15 cellular contexts compared by ENCODE assay signal in the genomic region with DNA sequence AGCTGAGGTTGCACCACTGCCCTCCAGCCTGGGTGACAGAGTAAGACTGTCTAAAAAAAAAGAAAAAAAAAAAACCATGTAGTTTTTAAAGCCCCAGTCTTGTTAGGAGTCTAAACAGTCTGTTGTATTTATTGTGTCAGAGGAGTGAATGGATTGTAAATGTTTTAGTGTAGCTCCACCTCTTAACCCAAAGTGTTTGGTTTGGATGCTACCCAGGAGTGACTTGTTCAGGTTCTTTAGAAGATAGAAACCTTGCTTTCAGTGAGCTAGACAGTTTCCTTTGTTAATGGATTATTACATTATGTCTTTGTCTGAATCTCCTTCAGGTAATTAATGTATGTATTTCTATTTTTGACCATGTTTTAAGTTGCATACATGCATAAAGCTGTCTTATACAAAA.
DNase-seq lines count a peak whose midpoint lies in the region; ATAC-seq and TF ChIP-seq lines count a peak whose summit lies in the region.
"Had no signal": no experiment of that assay in that cellular context is flagged by ENCODE, and none has a peak within 500 bp of the region (broad histone marks: within the 10 kb centered on the region; RNA-seq: fewer than 3 reads in every experiment).

No MANE protein-coding gene starts in this region.

- TF ChIP-seq POLR2A in prostate gland (IDR thresholded peaks at IDR 0.05) = no peak

- no peaks in the 10 kb centered on the region for H3K36me3 ChIP-seq in prostate gland
- H3K36me3 ChIP-seq: tibial artery had no signal

- no peak overlapping the region for H3K4me3 ChIP-seq in prostate gland
- H3K4me3 ChIP-seq: A549, tibial artery had no signal

- DNase-seq in DMS79 treated with DMSO at 0.1 percent for 48 hours (lab: John Stamatoyannopoulos, UW) (peak; percentile 15), DMS79 (lab: John Stamatoyannopoulos, UW) (no peak), NCI-H2029 (lab: John Stamatoyannopoulos, UW) (peak; percentile 45), dermis blood vessel endothelial cell (peak; percentile 39), prostate gland (ENCODE audit: low spot score) (peak; percentile 20)
- DNase-seq: activated naive CD4-positive, alpha-beta T cell; caudate nucleus; NCI-H524 treated with DMSO at 0.1 percent for 48 hours; Right ventricle myocardium superior; stimulated activated CD4-positive, alpha-beta T cell treated with anti-CD3 and anti-CD28 coated beads, Interleukin-15, amount 100 ng/mL, for 24 hours; tibial artery had no signal

- no peak overlapping the region for H3K27ac ChIP-seq in prostate gland
- H3K27ac ChIP-seq: A549, tibial artery had no signal

- TF ChIP-seq CTCF in prostate gland (IDR thresholded peaks at IDR 0.05) = no peak

- H3K9me3 ChIP-seq in prostate gland = no peaks in the 10 kb centered on the region
- H3K9me3 ChIP-seq: A549, tibial artery had no signal

- no peaks in the 10 kb centered on the region for H3K27me3 ChIP-seq in prostate gland (replicated peaks; ENCODE audit: insufficient read depth)
- H3K27me3 ChIP-seq: tibial artery had no signal

- intact Hi-C loops in prostate gland (cut with DNase I) = no loop called here

- H3K4me1 ChIP-seq in prostate gland (replicated peaks) = no peaks in the 10 kb centered on the region

- ATAC-seq in GM19023 (IDR thresholded peaks at IDR 0.05; ENCODE audit: unreplicated experiment) (no peak), HG03097 (IDR thresholded peaks at IDR 0.05; ENCODE audit: low FRiP score, unreplicated experiment) (no peak), HG03378 (IDR thresholded peaks at IDR 0.05; ENCODE audit: unreplicated experiment) (no peak)
- ATAC-seq: A549 had no signal
